In genomic region chr11:111936045-111936400, GRCh38 we compare ENCODE assay signal across 9 cellular contexts. TPM values are rescaled to one million over a fixed set of nuclear protein-coding genes. Genes with fewer than 3 reads are reported as not detected.
A peak's percentile ranks its signal among the peaks of the same experiment; 100 is the strongest.
DNase-seq lines count a peak whose midpoint lies in the region; ATAC-seq and TF ChIP-seq lines count a peak whose summit lies in the region.
"Had no signal": no experiment of that assay in that cellular context is flagged by ENCODE, and none has a peak within 500 bp of the region (broad histone marks: within the 10 kb centered on the region; RNA-seq: fewer than 3 reads in every experiment).

No MANE protein-coding gene starts in this region.

- H4K20me1 ChIP-seq in neural cell (ENCODE audit: insufficient read depth) = no peaks in the 10 kb centered on the region

- no peak for TF ChIP-seq RAD21 in neural cell (conservative IDR thresholded peaks at IDR 0.05)

- H3K27me3 ChIP-seq in BE2C (no peaks in the 10 kb centered on the region), MG63 (no peaks in the 10 kb centered on the region), neural cell (ENCODE audit: insufficient read depth, low read depth, low read length) (no peaks in the 10 kb centered on the region)

- H3K27ac Mint-ChIP-seq in chondrocyte (ENCODE audit: unreplicated experiment) = peak overlapping the region; percentile 88

- no peaks in the 10 kb centered on the region for H3K27me3 Mint-ChIP-seq in chondrocyte (ENCODE audit: low read depth)

- DNase-seq in BE2C (no peak), MG63 (no peak), chondrocyte (ENCODE audit: low spot score) (no peak), middle frontal gyrus (ENCODE audit: extremely low spot score, low spot score) (no peak)
- DNase-seq: NCI-H1436 treated with DMSO at 0.1 percent for 48 hours had no signal

- H3F3A ChIP-seq in neural cell (ENCODE audit: insufficient read depth, low read length, poor library complexity, severe bottlenecking) = no peaks in the 10 kb centered on the region

- no peak for TF ChIP-seq CTCF in BE2C (IDR thresholded peaks at IDR 0.05; ENCODE audit: low read depth, low read length)
- no peak for TF ChIP-seq CTCF in chondrocyte (IDR thresholded peaks at IDR 0.05)
- no peak for TF ChIP-seq CTCF in neural cell (IDR thresholded peaks at IDR 0.05; ENCODE audit: poor library complexity, severe bottlenecking)

- H3K36me3 Mint-ChIP-seq in chondrocyte (ENCODE audit: low read depth) = no peaks in the 10 kb centered on the region

- H3K9me3 ChIP-seq in BE2C = no peaks in the 10 kb centered on the region
- no peaks in the 10 kb centered on the region for H3K9me3 ChIP-seq in MG63
- no peaks in the 10 kb centered on the region for H3K9me3 ChIP-seq in neural cell (ENCODE audit: low read length)

- peaks cover 65% of the 10 kb centered on the region for H3K4me1 Mint-ChIP-seq in chondrocyte (ENCODE audit: low read depth)

- peak overlapping the region; percentile 71 for H3K4me3 Mint-ChIP-seq in chondrocyte (ENCODE audit: unreplicated experiment)

- H3K79me2 ChIP-seq in neural cell (replicated peaks; ENCODE audit: insufficient read depth, low read length) = peaks cover 31% of the 10 kb centered on the region

- TF ChIP-seq EP300 in neural cell (conservative IDR thresholded peaks at IDR 0.05; ENCODE audit: poor library complexity, severe bottlenecking) = no peak

- H3K9me2 ChIP-seq in neural cell (ENCODE audit: insufficient read depth, low read length) = no peaks in the 10 kb centered on the region

- H2AFZ ChIP-seq in neural cell (ENCODE audit: low read depth, low read length) = no peak overlapping the region

- H3K9me3 Mint-ChIP-seq in chondrocyte (ENCODE audit: low read depth) = no peaks in the 10 kb centered on the region

- H3K36me3 ChIP-seq in BE2C (no peaks in the 10 kb centered on the region), MG63 (no peaks in the 10 kb centered on the region), neural cell (ENCODE audit: insufficient read depth, low read length) (no peaks in the 10 kb centered on the region)

- peak overlapping the region; percentile 69 for H3K9ac ChIP-seq in neural cell (ENCODE audit: low read length)

- ATAC-seq in HG03469 (IDR thresholded peaks at IDR 0.05; ENCODE audit: unreplicated experiment) (no peak), GM21619 (IDR thresholded peaks at IDR 0.05; ENCODE audit: unreplicated experiment) (no peak), HG03097 (IDR thresholded peaks at IDR 0.05; ENCODE audit: low FRiP score, unreplicated experiment) (no peak)

- H3K4me1 ChIP-seq in BE2C = peaks cover 20% of the 10 kb centered on the region

- no peak overlapping the region for H3K27ac ChIP-seq in neural cell (ENCODE audit: low read length)

- peak overlapping the region; percentile 64 for H3K4me2 ChIP-seq in neural cell (ENCODE audit: low read length)

- H3K4me3 ChIP-seq in BE2C (ENCODE audit: low read depth, low read length) (peak overlapping the region; percentile 79; the same call in 1 of the 2 replicates), MG63 (peak overlapping the region; percentile 53), neural cell (ENCODE audit: low read length) (peak overlapping the region; percentile 70)

TF ChIP-seq in neural cell, 6 proteins besides CTCF, POLR2A, EP300 and RAD21:
- TF ChIP-seq REST (IDR thresholded peaks at IDR 0.05; ENCODE audit: borderline replicate concordance) (no peak), TAF1 (IDR thresholded peaks at IDR 0.05; ENCODE audit: low read depth) (no peak), EZH2 (IDR thresholded peaks at IDR 0.05; ENCODE audit: borderline replicate concordance, insufficient read depth, low read length, poor library complexity, severe bottlenecking) (no peak)

RNA-seq across cellular contexts. Expression of gene DIXDC1, which starts 1.1 kb away (rescaled TPM):
- 10.6 TPM for polyA plus RNA-seq in BE2C (2012; ENCODE audit: insufficient read depth, insufficient read length, low read depth)
- 5.2 and 7.0 TPM in 2 replicates for total RNA-seq in MG63 (2014; rRNA removed; shearing (Covaris generic); ENCODE audit: low replicate concordance)
- 28.0 to 41.9 TPM (median 29.6 TPM) in 3 replicates for total RNA-seq in chondrocyte
- polyA plus RNA-seq in neural cell = 54.6 and 59.9 TPM in 2 replicates
- polyA minus RNA-seq in neural cell = 81.8 and 89.1 TPM in 2 replicates

RNA-seq across cellular contexts. Expression of gene C11orf52, which starts 17.3 kb away (rescaled TPM):
- not detected for polyA plus RNA-seq in BE2C (2012; ENCODE audit: insufficient read depth, insufficient read length, low read depth)
- not detected in 2 replicates for total RNA-seq in MG63 (2014; rRNA removed; shearing (Covaris generic); ENCODE audit: low replicate concordance)
- total RNA-seq in chondrocyte = 0.67 to 2.0 TPM (median 0.72 TPM) in 3 replicates
- not detected in 2 replicates for polyA plus RNA-seq in neural cell
- not detected in 2 replicates for polyA minus RNA-seq in neural cell

RNA-seq across cellular contexts. Expression of gene HSPB2, which starts 23.5 kb away (rescaled TPM):
- not detected for polyA plus RNA-seq in BE2C (2012; ENCODE audit: insufficient read depth, insufficient read length, low read depth)
- 3.8 TPM in 1 of 2 replicates, not detected in the other for total RNA-seq in MG63 (2014; rRNA removed; shearing (Covaris generic); ENCODE audit: low replicate concordance)
- 1.0 to 2.9 TPM (median 2.4 TPM) in 3 replicates for total RNA-seq in chondrocyte
- not detected in 2 replicates for polyA plus RNA-seq in neural cell
- polyA minus RNA-seq in neural cell = not detected in 2 replicates

RNA-seq across cellular contexts. Expression of gene CRYAB, which starts 24.5 kb away (rescaled TPM):
- not detected for polyA plus RNA-seq in BE2C (2012; ENCODE audit: insufficient read depth, insufficient read length, low read depth)
- total RNA-seq in MG63 (2014; rRNA removed; shearing (Covaris generic); ENCODE audit: low replicate concordance) = 0.67 and 15.7 TPM in 2 replicates
- total RNA-seq in chondrocyte = 770 to 1,975 TPM (median 1,937 TPM) in 3 replicates
- polyA plus RNA-seq in neural cell = not detected in 2 replicates
- not detected in 2 replicates for polyA minus RNA-seq in neural cell

RNA-seq across cellular contexts. Expression of gene CFAP68, which starts 56.7 kb away (rescaled TPM):
- 24.8 TPM for polyA plus RNA-seq in BE2C (2012; ENCODE audit: insufficient read depth, insufficient read length, low read depth)
- 11.3 and 27.4 TPM in 2 replicates for total RNA-seq in MG63 (2014; rRNA removed; shearing (Covaris generic); ENCODE audit: low replicate concordance)
- 10.2 to 12.7 TPM (median 11.3 TPM) in 3 replicates for total RNA-seq in chondrocyte
- 22.0 and 28.1 TPM in 2 replicates for polyA plus RNA-seq in neural cell
- polyA minus RNA-seq in neural cell = 8.1 and 10.7 TPM in 2 replicates
